In the genomic region with DNA sequence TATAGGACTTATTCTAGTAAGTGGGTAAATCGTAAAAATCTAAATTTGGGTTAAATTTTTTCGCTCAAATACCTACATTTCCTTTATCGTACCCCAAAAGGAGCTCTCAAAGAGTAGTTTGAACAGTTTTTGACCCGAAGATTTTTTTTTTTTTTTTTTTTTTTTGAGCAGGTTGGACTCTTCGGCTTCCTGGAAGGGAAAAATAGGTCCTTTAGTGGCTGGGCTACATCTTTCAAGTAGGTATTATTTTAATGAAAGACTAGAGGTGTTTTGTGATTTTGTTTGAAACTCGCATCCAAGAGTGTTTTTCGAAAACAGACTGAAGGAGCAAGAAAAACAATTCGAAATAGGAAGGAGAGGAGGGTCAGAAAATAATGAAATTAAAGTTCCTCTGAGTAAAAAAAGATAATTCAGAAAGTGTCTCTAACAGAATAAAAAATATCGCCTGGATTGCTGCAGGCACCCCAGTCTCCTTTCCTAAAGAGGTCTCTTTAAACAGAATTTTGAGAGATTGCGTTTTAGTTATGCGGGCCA, we compare ENCODE assay signal across 8 cellular contexts. TPM values are rescaled to one million over a fixed set of nuclear protein-coding genes. Genes with fewer than 3 reads are reported as not detected.
DNase-seq lines count a peak whose midpoint lies in the region; ATAC-seq and TF ChIP-seq lines count a peak whose summit lies in the region.

No MANE protein-coding gene starts in this region.

- peak overlapping the region; percentile 95 to 99 for H3K4me3 Mint-ChIP-seq in effector memory CD8-positive, alpha-beta T cell
- peak overlapping the region; percentile 94 for H3K4me3 Mint-ChIP-seq in neural crest cell

- no peak for TF ChIP-seq CTCF in GM12865 (IDR thresholded peaks at IDR 0.05; ENCODE audit: insufficient read depth, low read depth, low read length, missing control alignments)
- TF ChIP-seq CTCF in neural crest cell (conservative IDR thresholded peaks at IDR 0.05) = no peak

- H3K36me3 Mint-ChIP-seq in effector memory CD8-positive, alpha-beta T cell (ENCODE audit: insufficient read depth) = peaks cover 80% of the 10 kb centered on the region
- peaks cover 17% of the 10 kb centered on the region for H3K36me3 Mint-ChIP-seq in neural crest cell (ENCODE audit: low read depth)

- H3K36me3 ChIP-seq in NT2/D1 (ENCODE audit: insufficient read depth, insufficient read length, low read length) = peaks cover 45% of the 10 kb centered on the region

- peaks cover 7% of the 10 kb centered on the region for H3K4me1 ChIP-seq in NT2/D1 (ENCODE audit: insufficient read depth, insufficient read length)

- no peak for ATAC-seq in effector memory CD8-positive, alpha-beta T cell (replicated peaks)

- H3K27ac Mint-ChIP-seq in effector memory CD8-positive, alpha-beta T cell = peak overlapping the region; percentile 97 to 99
- H3K27ac Mint-ChIP-seq in neural crest cell (ENCODE audit: unreplicated experiment) = peak overlapping the region; percentile 90

- H3K27me3 ChIP-seq in NT2/D1 (ENCODE audit: insufficient read depth, insufficient read length) = peaks cover 1% of the 10 kb centered on the region

- peak; percentile 33 for DNase-seq in GM12865 (ENCODE audit: low read depth)
- no peak for DNase-seq in NT2/D1 (ENCODE audit: low read depth, low spot score)
- no peak for DNase-seq in effector memory CD8-positive, alpha-beta T cell
- DNase-seq in neural crest cell (ENCODE audit: low read depth, low spot score) = no peak
- DNase-seq in NK-92 (lab: John Stamatoyannopoulos, UW; ENCODE audit: unreplicated experiment) = no peak
- DNase-seq in NCI-H82 (lab: John Stamatoyannopoulos, UW) = no peak
- no peak for DNase-seq in NCI-H748 treated with DMSO at 0.1 percent for 48 hours (lab: John Stamatoyannopoulos, UW)
- no peak for DNase-seq in hepatic stellate cell (ENCODE audit: low spot score)

- peaks cover 33 to 49% of the 10 kb centered on the region in 2 donors for H3K4me1 Mint-ChIP-seq in effector memory CD8-positive, alpha-beta T cell (ENCODE audit: low read depth in 2 of 2)
- H3K4me1 Mint-ChIP-seq in neural crest cell = peaks cover 61% of the 10 kb centered on the region

- peak overlapping the region; percentile 55 for H3K4me3 ChIP-seq in GM12865 (ENCODE audit: low read depth, low read length)
- H3K4me3 ChIP-seq in NT2/D1 (ENCODE audit: insufficient read length, low read depth) = peak overlapping the region; percentile 75

- H3K9me3 ChIP-seq in NT2/D1 (ENCODE audit: insufficient read depth, low read length) = no peaks in the 10 kb centered on the region

- peak overlapping the region; percentile 96 for H3K9ac ChIP-seq in NT2/D1 (ENCODE audit: insufficient read length, low read depth)

- no peaks in the 10 kb centered on the region for H3K9me3 Mint-ChIP-seq in effector memory CD8-positive, alpha-beta T cell
- H3K9me3 Mint-ChIP-seq in neural crest cell = no peaks in the 10 kb centered on the region

- H3K27me3 Mint-ChIP-seq in effector memory CD8-positive, alpha-beta T cell = no peaks in the 10 kb centered on the region
- peaks cover 2% of the 10 kb centered on the region for H3K27me3 Mint-ChIP-seq in neural crest cell (ENCODE audit: low read depth)

RNA-seq across cellular contexts. Expression of a gene that starts 6.0 kb away (rescaled TPM):
- 47.9 and 52.5 TPM in 2 replicates for total RNA-seq in neural crest cell

RNA-seq across cellular contexts. Expression of a gene that starts 27.2 kb away (rescaled TPM):
- 19.1 and 21.8 TPM in 2 replicates for total RNA-seq in neural crest cell
